6 cellular contexts compared by ENCODE assay signal in genomic region chr2:42393320-42393719, GRCh38. TPM values are rescaled to one million over a fixed set of nuclear protein-coding genes. Genes with fewer than 3 reads are reported as not detected.
DNase-seq lines count a peak whose midpoint lies in the region; ATAC-seq, FAIRE-seq and TF ChIP-seq lines count a peak whose summit lies in the region.
"Not testable (repeated sequence)": the region's sequence is repeated elsewhere in the genome, so short reads cannot be mapped to it uniquely, and the experiment has no call there.

No MANE protein-coding gene starts in this region.

- CTCF ChIA-PET in K562 (lab: Yijun Ruan, JAX; ENCODE audit: low intra/inter-chr PET ratio); HepG2 (lab: Yijun Ruan, JAX; ENCODE audit: low intra/inter-chr PET ratio, low total read pairs): not testable (repeated sequence)

- not testable (repeated sequence) for H3K9me3 Mint-ChIP-seq in osteocyte (ENCODE audit: unreplicated experiment); type B pancreatic cell

- not testable (repeated sequence) for ATAC-seq in K562, HepG2

- not testable (repeated sequence) for H3K4me1 Mint-ChIP-seq in osteocyte (ENCODE audit: unreplicated experiment); type B pancreatic cell (ENCODE audit: unreplicated experiment)

- not testable (repeated sequence) for H3K9me1 ChIP-seq in K562 (ENCODE audit: control insufficient read depth, insufficient read depth, low read length)

- H3K79me2 ChIP-seq in K562 (ENCODE audit: control insufficient read depth, insufficient read depth, low read length); HepG2 (ENCODE audit: insufficient read depth, low read length): not testable (repeated sequence)

- in situ Hi-C loops in K562 (cut with MboI); HepG2 (cut with HindIII; ENCODE audit: extremely low pct_ligation_motif_present, low pct_unique_long_range_greater_than_20kb): not testable (repeated sequence)

- not testable (repeated sequence) for BruUV-seq in K562 (replicated peaks; lab: Mats Ljungman, UMichigan); HepG2 (replicated peaks; lab: Mats Ljungman, UMichigan)

- H3K9me3 ChIP-seq in K562 (replicated peaks; ENCODE audit: control insufficient read depth, insufficient read depth, low read depth, low read length); HepG2 (ENCODE audit: low read length): not testable (repeated sequence)

- H3K4me2 ChIP-seq in K562 (ENCODE audit: insufficient read depth, low read length); HepG2 (ENCODE audit: low read depth, low read length): not testable (repeated sequence)

- peaks cover 7 to 14% of the 10 kb centered on the region in 2 experiments; a peak in 4 of 5 replicates for H3K27me3 ChIP-seq in K562 (ENCODE audit: control insufficient read depth in 2 of 2, insufficient read depth in 2 of 2, low read length in 2 of 2)
- H3K27me3 ChIP-seq in HepG2 (ENCODE audit: control insufficient read depth in 1 of 2, insufficient read depth in 2 of 2, low read length in 2 of 2), result not testable (repeated sequence)

- H2AFZ ChIP-seq in K562 (ENCODE audit: low read depth, low read length); HepG2 (ENCODE audit: low read length): not testable (repeated sequence)

- TF ChIP-seq RAD21 in K562 (CRISPR knock-in tag; conservative IDR thresholded peaks at IDR 0.05 in 1 of 2, IDR thresholded peaks at IDR 0.05 in 1 of 2); HepG2 (CRISPR knock-in tag; IDR thresholded peaks at IDR 0.05): not testable (repeated sequence)

- not testable (repeated sequence) for H3K9ac ChIP-seq in K562 (ENCODE audit: insufficient read depth in 1 of 2, low read depth in 2 of 2, low read length in 2 of 2); HepG2 (ENCODE audit: insufficient read depth, low read depth, low read length)

- not testable (repeated sequence) for H3K4me3 Mint-ChIP-seq in osteocyte (ENCODE audit: unreplicated experiment); type B pancreatic cell

- not testable (repeated sequence) for H3K4me1 ChIP-seq in K562 (replicated peaks in 1 of 2; ENCODE audit: control insufficient read depth in 2 of 2, insufficient read depth in 2 of 2, low read length in 2 of 2); HepG2 (ENCODE audit: insufficient read depth, low read length)

- not testable (repeated sequence) for H3K36me3 ChIP-seq in K562 (ENCODE audit: control insufficient read depth, insufficient read depth, low read length); HepG2 (replicated peaks in 1 of 2; ENCODE audit: control insufficient read depth in 1 of 2, insufficient read depth in 2 of 2, low read length in 2 of 2)

- intact Hi-C loops in K562 (cut with micrococcal nuclease); HepG2 (cut with micrococcal nuclease; ENCODE audit: unreplicated experiment): not testable (repeated sequence)

- not testable (repeated sequence) for H3K27ac ChIP-seq in K562 (ENCODE audit: extremely low read depth, low read depth, low read length); HepG2 (ENCODE audit: extremely low read length, insufficient read depth, low read length)

- TF ChIP-seq EP300 in K562 (IDR thresholded peaks at IDR 0.05; ENCODE audit: low read length); HepG2 (IDR thresholded peaks at IDR 0.05; ENCODE audit: low read depth in 2 of 2, low read length in 2 of 2); HepG2 (CRISPR knock-in tag; IDR thresholded peaks at IDR 0.05; ENCODE audit: borderline replicate concordance): not testable (repeated sequence)

- H3K27ac Mint-ChIP-seq in osteocyte (ENCODE audit: unreplicated experiment); type B pancreatic cell: not testable (repeated sequence)

- not testable (repeated sequence) for DNase-seq in K562 (ENCODE audit: extremely low read depth in 1 of 4, low spot score in 3 of 4); HepG2 (ENCODE audit: low spot score)
- DNase-seq in islet precursor cell (peak; percentile 3), mesenteric fat pad (ENCODE audit: low spot score) (peak; percentile 5), osteocyte (ENCODE audit: extremely low spot score, unreplicated experiment) (peak; percentile 25), type B pancreatic cell (ENCODE audit: extremely low spot score, unreplicated experiment) (peak; percentile 6)

- WGBS in K562 (ENCODE audit: insufficient coverage, low coverage, missing lambda C conversion rate), result 0% methylated on average over 3 of the region's 3 CpGs
- 95% methylated on average over 3 of the region's 3 CpGs for WGBS in HepG2 (ENCODE audit: low lambda C conversion rate)

- not testable (repeated sequence) for TF ChIP-seq POLR2A in K562 (conservative IDR thresholded peaks at IDR 0.05); HepG2 (IDR thresholded peaks at IDR 0.05; ENCODE audit: insufficient read depth in 1 of 2, low read depth in 2 of 2, low read length in 2 of 2)

- peaks cover 62% of the 10 kb centered on the region for H3K27me3 Mint-ChIP-seq in osteocyte (ENCODE audit: unreplicated experiment)
- H3K27me3 Mint-ChIP-seq in type B pancreatic cell, result not testable (repeated sequence)

- H3K4me3 ChIP-seq in K562; HepG2 (replicated peaks in 1 of 3; ENCODE audit: insufficient read depth in 1 of 3, low read depth in 2 of 3, low read length in 3 of 3): not testable (repeated sequence)

- not testable (repeated sequence) for FAIRE-seq in K562 (lab: Jason Lieb, UNC); HepG2 (lab: Jason Lieb, UNC)

- POLR2A ChIA-PET in K562 (lab: Yijun Ruan, JAX); HepG2 (lab: Yijun Ruan, JAX): not testable (repeated sequence)

- TF ChIP-seq CTCF in K562 (IDR thresholded peaks at IDR 0.05 in 2 of 3, conservative IDR thresholded peaks at IDR 0.05 in 1 of 3; ENCODE audit: insufficient read depth in 2 of 3, low read depth in 1 of 3, low read length in 3 of 3); HepG2 (CRISPR knock-in tag; IDR thresholded peaks at IDR 0.05); osteocyte (IDR thresholded peaks at IDR 0.05); type B pancreatic cell (conservative IDR thresholded peaks at IDR 0.05): not testable (repeated sequence)

- H4K20me1 ChIP-seq in K562 (replicated peaks; ENCODE audit: control insufficient read depth, insufficient read depth, low read length); HepG2 (ENCODE audit: insufficient read depth, low read length): not testable (repeated sequence)

- not testable (repeated sequence) for H3K36me3 Mint-ChIP-seq in osteocyte (ENCODE audit: unreplicated experiment); type B pancreatic cell

RNA-seq across cellular contexts. Expression of gene COX7A2L, which starts 32.3 kb away (rescaled TPM):
- total RNA-seq in K562 (2011; cell fraction: chromatin; rRNA removed; ENCODE audit: low replicate concordance), result 27.4 and 46.0 TPM in 2 replicates
- total RNA-seq in K562 (2011; cell fraction: nucleolus; rRNA removed), result 25.0 and 27.9 TPM in 2 replicates
- 63.9 and 106 TPM in 2 replicates for total RNA-seq in K562 (2011; cell fraction: nucleoplasm; rRNA removed)
- total RNA-seq in K562 (2014; rRNA removed) (106 and 118 TPM in 2 replicates), K562 (2014; rRNA removed; fragmentation: Illumina TruSeq; extraction: Trizol) (166 and 174 TPM in 2 replicates), K562 (2015; rRNA removed; fragmentation: Illumina TruSeq; extraction: Trizol) (132 and 142 TPM in 2 replicates), K562 (2021) (107 and 122 TPM in 2 replicates), HepG2 (2016; rRNA removed; fragmentation: Illumina TruSeq; extraction: Trizol) (201 and 272 TPM in 2 replicates), mesenteric fat pad (78.5 TPM), osteocyte (103 and 114 TPM in 2 replicates), type B pancreatic cell (ENCODE audit: low replicate concordance) (93.2 and 95.5 TPM in 2 replicates)
- polyA plus RNA-seq in K562 (2011; rRNA removed) (163 TPM in 2 replicates), K562 (2014; fragmentation: Illumina TruSeq; extraction: Trizol) (177 TPM in 2 replicates), K562 (2014; fragmentation: Nextera tagmentation; extraction: Ambion mirVana) (100 to 1,000 TPM; 366 to 481 TPM), K562 (2014; rRNA removed) (143 TPM in 2 replicates), HepG2 (2011; rRNA removed) (122 and 155 TPM in 2 replicates)
- polyA plus RNA-seq in K562 (2011; cell fraction: cytosol; rRNA removed), result 72.4 and 141 TPM in 2 replicates
- polyA plus RNA-seq in K562 (2011; cell fraction: nucleus; rRNA removed), result 32.2 and 59.7 TPM in 2 replicates
- 135 and 320 TPM in 2 replicates for polyA plus RNA-seq in K562 (2012)
- polyA minus RNA-seq in K562 (2011; rRNA and poly(A)+ RNA removed), result 72.0 and 91.7 TPM in 2 replicates
- polyA minus RNA-seq in K562 (2011; cell fraction: cytosol; rRNA and poly(A)+ RNA removed), result 28.1 and 34.2 TPM in 2 replicates
- polyA minus RNA-seq in K562 (2011; cell fraction: nucleus; rRNA and poly(A)+ RNA removed), result 14.1 and 23.3 TPM in 2 replicates
- total RNA-seq in HepG2 (2016; cell fraction: cytosol; rRNA removed; fragmentation: Illumina TruSeq; extraction: Trizol; ENCODE audit: low read depth), result 111 and 117 TPM in 2 replicates
- total RNA-seq in HepG2 (2016; cell fraction: insoluble cytoplasmic fraction; rRNA removed; fragmentation: Illumina TruSeq; extraction: Trizol), result 197 and 297 TPM in 2 replicates
- 232 and 238 TPM in 2 replicates for total RNA-seq in HepG2 (2016; cell fraction: membrane; rRNA removed; fragmentation: Illumina TruSeq; extraction: Trizol)
- 71.7 and 82.5 TPM in 2 replicates for total RNA-seq in HepG2 (2016; cell fraction: nucleus; rRNA removed; fragmentation: Illumina TruSeq; extraction: Trizol)
- 137 and 167 TPM in 2 replicates for polyA plus RNA-seq in HepG2 (2011; cell fraction: cytosol; rRNA removed)
- 30.5 and 38.2 TPM in 2 replicates for polyA plus RNA-seq in HepG2 (2011; cell fraction: nucleus; rRNA removed)
- polyA plus RNA-seq in HepG2 (2012), result 187 and 191 TPM in 2 replicates
- 119 TPM in 2 replicates for polyA plus RNA-seq in HepG2 (2016; cell fraction: cytosol; fragmentation: Illumina TruSeq; extraction: Trizol; ENCODE audit: low read depth)
- polyA plus RNA-seq in HepG2 (2016; cell fraction: insoluble cytoplasmic fraction; fragmentation: Illumina TruSeq; extraction: Trizol; ENCODE audit: low read depth), result 279 and 314 TPM in 2 replicates
- polyA plus RNA-seq in HepG2 (2016; cell fraction: membrane; fragmentation: Illumina TruSeq; extraction: Trizol; ENCODE audit: low read depth), result 211 and 215 TPM in 2 replicates
- polyA plus RNA-seq in HepG2 (2016; cell fraction: nucleus; fragmentation: Illumina TruSeq; extraction: Trizol; ENCODE audit: insufficient read depth, low read depth), result 118 and 123 TPM in 2 replicates
- polyA minus RNA-seq in HepG2 (2011; rRNA and poly(A)+ RNA removed; ENCODE audit: low replicate concordance), result 66.1 and 73.1 TPM in 2 replicates
- polyA minus RNA-seq in HepG2 (2011; cell fraction: cytosol; rRNA and poly(A)+ RNA removed), result 41.1 and 44.7 TPM in 2 replicates
- polyA minus RNA-seq in HepG2 (2011; cell fraction: nucleus; rRNA and poly(A)+ RNA removed), result 22.7 and 28.1 TPM in 2 replicates
